12 cellular contexts compared by ENCODE assay signal in genomic region chr1:232578681-232579195, GRCh38. TPM values are rescaled to one million over a fixed set of nuclear protein-coding genes. Genes with fewer than 3 reads are reported as not detected.
DNase-seq lines count a peak whose midpoint lies in the region; ATAC-seq and TF ChIP-seq lines count a peak whose summit lies in the region.
"Had no signal": no experiment of that assay in that cellular context is flagged by ENCODE, and none has a peak within 500 bp of the region (broad histone marks: within the 10 kb centered on the region; RNA-seq: fewer than 3 reads in every experiment).

No MANE protein-coding gene starts in this region.

- 35 to 41% methylated on average over 3 of the region's 3 CpGs for WGBS in transverse colon (ENCODE audit: low coverage in 1 of 2), 2 donors
- no CpG with 5 or more reads among the region's 3 CpGs for WGBS in trophoblast cell (ENCODE audit: extremely low coverage, insufficient coverage, insufficient read length)

- H3K36me3 ChIP-seq in Loucy (ENCODE audit: insufficient read depth, low read length): no peaks in the 10 kb centered on the region
- no peaks in the 10 kb centered on the region for H3K36me3 ChIP-seq in transverse colon
- no peaks in the 10 kb centered on the region for H3K36me3 ChIP-seq in trophoblast cell (ENCODE audit: control insufficient read depth in 1 of 2, insufficient read depth in 2 of 2, low read length in 2 of 2)

- intact Hi-C loops in Right ventricle myocardium superior (cut with DNase I): no loop called here
- intact Hi-C loops in left cardiac atrium (cut with DNase I): loop anchor here in 1 of 2 donors (10.0 kb wide), 1 partner anchor 46 kb away; no protein-coding TSS in a partner anchor
- intact Hi-C loops in transverse colon (cut with DNase I; ENCODE audit: low total_unique reads): no loop called here

- H2BK120ac ChIP-seq in trophoblast cell (ENCODE audit: insufficient read depth, low read length, poor library complexity): no peak overlapping the region

- H2AK5ac ChIP-seq in trophoblast cell (ENCODE audit: low read length): no peak overlapping the region

- TF ChIP-seq CTCF in Loucy (conservative IDR thresholded peaks at IDR 0.05; ENCODE audit: low read length) (no peak), epithelial cell of proximal tubule (conservative IDR thresholded peaks at IDR 0.05; ENCODE audit: low read depth, low read length) (no peak), transverse colon (IDR thresholded peaks at IDR 0.05) (no peak)

- H3K79me1 ChIP-seq in trophoblast cell (ENCODE audit: low read length): no peaks in the 10 kb centered on the region

- no peak for TF ChIP-seq POLR2A in transverse colon (IDR thresholded peaks at IDR 0.05)

- DNase-seq in Right ventricle myocardium superior: no peak
- DNase-seq in left cardiac atrium: no peak
- peak; percentile 43 for DNase-seq in epithelial cell of proximal tubule (ENCODE audit: low read depth)
- no peak for DNase-seq in transverse colon
- no peak for DNase-seq in trophoblast cell
- no peak for DNase-seq in NCI-H2081 (lab: John Stamatoyannopoulos, UW)
- DNase-seq: effector CD4-positive, alpha-beta T cell; HCEC 1CT; NCI-H187 had no signal

- no peak overlapping the region for H3K4ac ChIP-seq in trophoblast cell (ENCODE audit: low read depth, low read length)

- ATAC-seq in Right ventricle myocardium superior (ENCODE audit: poor library complexity): peak; percentile 17
- no peak for ATAC-seq in left cardiac atrium
- no peak for ATAC-seq in GM19455 (IDR thresholded peaks at IDR 0.05; ENCODE audit: unreplicated experiment)
- ATAC-seq: activated CD4-positive, CD25-positive, alpha-beta regulatory T cell treated with anti-CD3 and anti-CD28 coated beads, Interleukin-2, amount 50 U/mL, for 24 hours had no signal

- H3K9ac ChIP-seq in Loucy (ENCODE audit: low read depth, low read length, poor library complexity, severe bottlenecking): peak overlapping the region; percentile 61
- no peak overlapping the region for H3K9ac ChIP-seq in trophoblast cell (ENCODE audit: low read length)

- no peaks in the 10 kb centered on the region for H3K9me2 ChIP-seq in Loucy (replicated peaks; ENCODE audit: low read depth, low read length)

- no peak overlapping the region for H4K12ac ChIP-seq in trophoblast cell (ENCODE audit: low read depth, low read length)

- peaks cover 62% of the 10 kb centered on the region for H3K79me2 ChIP-seq in Loucy (ENCODE audit: insufficient read depth, low read length)
- H3K79me2 ChIP-seq in trophoblast cell (ENCODE audit: control insufficient read depth, insufficient read depth, low read length, poor library complexity): no peaks in the 10 kb centered on the region

- no peak overlapping the region for H4K8ac ChIP-seq in trophoblast cell (ENCODE audit: low read depth, low read length)

- TF ChIP-seq EP300 in transverse colon (IDR thresholded peaks at IDR 0.05; ENCODE audit: low read depth): no peak

- no peak overlapping the region for H3K23ac ChIP-seq in trophoblast cell (ENCODE audit: low read length)

- no peak overlapping the region for H3K14ac ChIP-seq in trophoblast cell (ENCODE audit: low read length)

- H3K4me3 ChIP-seq in Loucy (ENCODE audit: low read length, poor library complexity, severe bottlenecking): peak overlapping the region; percentile 43
- H3K4me3 ChIP-seq in epithelial cell of proximal tubule (ENCODE audit: low read depth, low read length): no peak overlapping the region
- H3K4me3 ChIP-seq in transverse colon: no peak overlapping the region
- no peak overlapping the region for H3K4me3 ChIP-seq in trophoblast cell (ENCODE audit: low read depth, low read length)

- H3K4me1 ChIP-seq in Loucy (ENCODE audit: insufficient read depth, low read length, poor library complexity, severe bottlenecking) (peaks cover 62% of the 10 kb centered on the region), transverse colon (peaks cover 0 to 33% (median 0%) of the 10 kb centered on the region in 4 donors), trophoblast cell (ENCODE audit: control insufficient read depth in 1 of 2, insufficient read depth in 2 of 2, low read length in 2 of 2) (peaks cover 4 to 10% of the 10 kb centered on the region in 2 experiments)

- 0 out of 2 replicates have a peak, but pooled peaks cover 8% of the 10 kb centered on the region for H3F3A ChIP-seq in Loucy (ENCODE audit: low read depth)

- H3K9me3 ChIP-seq in Loucy (ENCODE audit: insufficient read depth, low read depth, low read length) (no peaks in the 10 kb centered on the region), transverse colon (no peaks in the 10 kb centered on the region), trophoblast cell (ENCODE audit: insufficient read depth, low read depth, low read length) (no peaks in the 10 kb centered on the region)

- peak overlapping the region; percentile 66 for H3K4me2 ChIP-seq in Loucy (ENCODE audit: low read depth, low read length, poor library complexity, severe bottlenecking)
- H3K4me2 ChIP-seq in trophoblast cell (ENCODE audit: low read length): no peak overlapping the region

- H3K27me3 ChIP-seq in Loucy (ENCODE audit: insufficient read depth, low read length, poor library complexity, severe bottlenecking): no peaks in the 10 kb centered on the region
- H3K27me3 ChIP-seq in transverse colon: no peaks in the 10 kb centered on the region
- H3K27me3 ChIP-seq in trophoblast cell (ENCODE audit: insufficient read depth, low read length): no peaks in the 10 kb centered on the region

- no peak overlapping the region for H3K18ac ChIP-seq in trophoblast cell (ENCODE audit: low read length)

- no peak overlapping the region for H2BK5ac ChIP-seq in trophoblast cell (ENCODE audit: low read depth, low read length, poor library complexity)

- H4K20me1 ChIP-seq in Loucy (ENCODE audit: insufficient read depth, low read length, poor library complexity, severe bottlenecking): no peaks in the 10 kb centered on the region

- H2BK12ac ChIP-seq in trophoblast cell (ENCODE audit: low read length): no peak overlapping the region

- H2AFZ ChIP-seq in Loucy (ENCODE audit: low read length) (peak overlapping the region; percentile 69; the same call in 1 of the 2 replicates), trophoblast cell (ENCODE audit: insufficient read depth, low read length, poor library complexity) (no peak overlapping the region)

- H4K91ac ChIP-seq in trophoblast cell (ENCODE audit: low read depth, low read length): no peak overlapping the region

- H3K27ac ChIP-seq in transverse colon (peak overlapping the region; percentile 10 to 62 (median 52)), trophoblast cell (ENCODE audit: low read depth, low read length) (no peak overlapping the region)

- in situ Hi-C loops in transverse colon (cut with MboI; ENCODE audit: low pct_ligation_motif_present in 1 of 4, low pct_unique_long_range_greater_than_20kb in 1 of 4, low sequenced_read_pairs in 3 of 4): no loop called here

RNA-seq across cellular contexts. Expression of gene SIPA1L2, which starts 51.2 kb away (rescaled TPM):
- total RNA-seq in Right ventricle myocardium superior (120 TPM), left cardiac atrium (10 to 100 TPM; 42.3 to 57.1 TPM), epithelial cell of proximal tubule (5.3 and 8.0 TPM in 2 replicates), transverse colon (100 to 1,000 TPM in 2 of 4 donors, 10 to 100 TPM in 2; 63.0 to 144 (median 97.8) TPM)
- polyA plus RNA-seq in trophoblast cell (2013): 21.6 and 23.2 TPM in 2 replicates
